In the genomic region with DNA sequence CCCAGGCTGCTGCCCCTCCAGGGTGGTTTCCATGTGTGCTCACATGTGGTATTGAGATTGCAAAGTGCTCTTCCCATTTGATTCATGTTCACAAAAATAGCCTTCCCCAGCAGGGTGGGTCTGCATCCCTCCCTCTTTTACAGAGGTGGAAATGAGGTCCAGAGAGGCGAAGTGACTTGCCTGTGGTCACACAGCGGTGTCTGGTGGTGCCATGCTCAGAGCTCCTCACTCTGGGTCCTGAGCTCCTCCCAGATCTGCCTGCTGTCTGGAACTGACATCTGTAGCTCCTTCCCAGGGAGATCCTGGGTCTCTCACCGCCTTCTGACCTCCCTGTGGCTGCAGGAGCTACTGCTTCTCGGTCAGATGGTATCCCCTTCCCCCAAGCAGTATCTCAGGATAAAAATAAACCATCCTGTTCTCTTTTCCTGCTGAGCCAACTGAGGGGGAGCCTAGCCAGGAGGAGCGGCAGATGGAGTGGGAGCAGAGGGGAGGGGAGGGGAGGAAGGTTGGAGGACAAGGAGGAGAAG, we compare ENCODE assay signal across 16 cellular contexts. TPM values are rescaled to one million over a fixed set of nuclear protein-coding genes. Genes with fewer than 3 reads are reported as not detected.
A peak's percentile ranks its signal among the peaks of the same experiment; 100 is the strongest.
DNase-seq lines count a peak whose midpoint lies in the region; ATAC-seq and TF ChIP-seq lines count a peak whose summit lies in the region.
"Had no signal": no experiment of that assay in that cellular context is flagged by ENCODE, and none has a peak within 500 bp of the region (broad histone marks: within the 10 kb centered on the region; RNA-seq: fewer than 3 reads in every experiment).

No MANE protein-coding gene starts in this region.

- H3K27me3 ChIP-seq in BLaER1 = no peaks in the 10 kb centered on the region
- H3K27me3 ChIP-seq in upper lobe of left lung = no peaks in the 10 kb centered on the region
- H3K27me3 ChIP-seq in PC-3 (ENCODE audit: low read length) = peaks cover 25% of the 10 kb centered on the region
- H3K27me3 ChIP-seq: pancreas had no signal

- DNase-seq in GM13976 (ENCODE audit: low spot score) (peak; percentile 48), NCI-H2171 treated with DMSO at 0.1 percent for 48 hours (lab: John Stamatoyannopoulos, UW) (peak; percentile 99), glutamatergic neuron (peak; percentile 60), upper lobe of left lung (no peak), PC-3 (no peak), OCI-M2 (lab: John Stamatoyannopoulos, UW; ENCODE audit: unreplicated experiment) (no peak)
- DNase-seq: activated naive CD4-positive, alpha-beta T cell treated with anti-CD3 and anti-CD28 coated beads, Interleukin-2, amount 10 ng/mL, durations not matched to agents 7 days and 5 days; BE2C; central memory CD4-positive, alpha-beta T cell; GM23248; mammary epithelial cell; PC-9; T-helper 9 cell had no signal

- H3K36me3 ChIP-seq in BLaER1 (peaks cover 21% of the 10 kb centered on the region; the same call in 1 of the 2 replicates), upper lobe of left lung (peaks cover 0 to 41% (median 6%) of the 10 kb centered on the region in 4 donors), PC-3 (ENCODE audit: low read depth, low read length) (no peaks in the 10 kb centered on the region)
- H3K36me3 ChIP-seq: BE2C, pancreas had no signal

- peak overlapping the region; percentile 39 for H3K4me2 ChIP-seq in BLaER1
- no peak overlapping the region for H3K4me2 ChIP-seq in PC-3 (ENCODE audit: low read length)
- H3K4me2 ChIP-seq: PC-9 had no signal

- TF ChIP-seq EP300 in upper lobe of left lung (IDR thresholded peaks at IDR 0.05) = no peak

- POLR2A ChIA-PET in PC-3 (lab: Charles Lee; ENCODE audit: unreplicated experiment) = no interaction called here

- in situ Hi-C loops in GM13976 (cut with MboI; ENCODE audit: low sequenced_read_pairs, unreplicated experiment) = loop anchor here (25.0 kb wide), 1 partner anchor 557 kb away; a partner anchor contains a TSS

- 35% methylated on average over 5 of the region's 5 CpGs for WGBS in upper lobe of left lung, 2 donors

- TF ChIP-seq CTCF in GM13976 (IDR thresholded peaks at IDR 0.05; ENCODE audit: borderline replicate concordance, control extremely low read depth, extremely low read depth, insufficient read depth, missing control alignments) (no peak), glutamatergic neuron (IDR thresholded peaks at IDR 0.05; ENCODE audit: partially characterized antibody, unreplicated experiment) (no peak), upper lobe of left lung (IDR thresholded peaks at IDR 0.05) (no peak), PC-3 (conservative IDR thresholded peaks at IDR 0.05; ENCODE audit: low read depth, low read length) (no peak)

- H3K27ac Mint-ChIP-seq in glutamatergic neuron (ENCODE audit: unreplicated experiment) = peak overlapping the region; percentile 83
- H3K27ac Mint-ChIP-seq: activated naive CD4-positive, alpha-beta T cell treated with anti-CD3 and anti-CD28 coated beads, Interleukin-2, amount 10 ng/mL, durations not matched to agents 7 days and 5 days had no signal

- peak overlapping the region; percentile 69 for H3K4me3 Mint-ChIP-seq in glutamatergic neuron (ENCODE audit: unreplicated experiment)
- H3K4me3 Mint-ChIP-seq: activated naive CD4-positive, alpha-beta T cell treated with anti-CD3 and anti-CD28 coated beads, Interleukin-2, amount 10 ng/mL, durations not matched to agents 7 days and 5 days had no signal

- peaks cover 8% of the 10 kb centered on the region for H3K27me3 Mint-ChIP-seq in glutamatergic neuron (ENCODE audit: unreplicated experiment)

- H3K9ac ChIP-seq in BLaER1 = no peak overlapping the region
- no peak overlapping the region for H3K9ac ChIP-seq in PC-3 (ENCODE audit: low read length)
- H3K9ac ChIP-seq: GM23248 had no signal

- no peak overlapping the region for H3K27ac ChIP-seq in BLaER1
- no peak overlapping the region for H3K27ac ChIP-seq in upper lobe of left lung
- no peak overlapping the region for H3K27ac ChIP-seq in PC-3 (ENCODE audit: low read length)
- H3K27ac ChIP-seq: GM23248, pancreas, PC-9 had no signal

- H3K9me3 Mint-ChIP-seq in glutamatergic neuron (ENCODE audit: unreplicated experiment) = peaks cover 1% of the 10 kb centered on the region
- H3K9me3 Mint-ChIP-seq: activated naive CD4-positive, alpha-beta T cell treated with anti-CD3 and anti-CD28 coated beads, Interleukin-2, amount 10 ng/mL, durations not matched to agents 7 days and 5 days had no signal

- no peaks in the 10 kb centered on the region for H3K79me2 ChIP-seq in PC-3 (ENCODE audit: low read length)

- peaks cover 44% of the 10 kb centered on the region for H3K4me1 ChIP-seq in BLaER1
- H3K4me1 ChIP-seq in upper lobe of left lung = peaks cover 0 to 9% (median 2%) of the 10 kb centered on the region in 4 donors
- peaks cover 23% of the 10 kb centered on the region for H3K4me1 ChIP-seq in PC-3 (ENCODE audit: insufficient read depth, low read length)
- H3K4me1 ChIP-seq: BE2C, pancreas had no signal

- H3F3A ChIP-seq in PC-3 (ENCODE audit: low read length, unreplicated experiment) = peaks cover 6% of the 10 kb centered on the region

- CTCF ChIA-PET in PC-3 (lab: Charles Lee) = interaction anchor here (0.5 to 1.0 kb wide), 2 partner anchors 103 to 144 kb away, joined by 3 read pairs; no protein-coding TSS in a partner anchor

- H3K4me3 ChIP-seq in BLaER1 (no peak overlapping the region), upper lobe of left lung (no peak overlapping the region), PC-3 (ENCODE audit: low read length) (no peak overlapping the region)
- H3K4me3 ChIP-seq: GM23248, pancreas, PC-9 had no signal

- H3K36me3 Mint-ChIP-seq in glutamatergic neuron (ENCODE audit: unreplicated experiment) = no peaks in the 10 kb centered on the region
- H3K36me3 Mint-ChIP-seq: activated naive CD4-positive, alpha-beta T cell treated with anti-CD3 and anti-CD28 coated beads, Interleukin-2, amount 10 ng/mL, durations not matched to agents 7 days and 5 days had no signal

- no peak for TF ChIP-seq POLR2A in upper lobe of left lung (IDR thresholded peaks at IDR 0.05)

- no peak for ATAC-seq in upper lobe of left lung (ENCODE audit: low FRiP score in 2 of 2)
- ATAC-seq in HG03175 (IDR thresholded peaks at IDR 0.05; ENCODE audit: unreplicated experiment) = no peak
- no peak for ATAC-seq in PC-3
- ATAC-seq: pancreas had no signal

- peaks cover 12% of the 10 kb centered on the region; the same call in 1 of the 2 replicates for H4K20me1 ChIP-seq in BLaER1
- H4K20me1 ChIP-seq in PC-3 (ENCODE audit: low read length) = no peaks in the 10 kb centered on the region

- intact Hi-C loops in PC-3 (cut with micrococcal nuclease) = loop anchor here (5.0 kb wide), 3 partner anchors 182 to 357 kb away; no protein-coding TSS in a partner anchor

- peaks cover 37% of the 10 kb centered on the region for H3K4me1 Mint-ChIP-seq in glutamatergic neuron (ENCODE audit: low read depth, unreplicated experiment)
- H3K4me1 Mint-ChIP-seq: activated naive CD4-positive, alpha-beta T cell treated with anti-CD3 and anti-CD28 coated beads, Interleukin-2, amount 10 ng/mL, durations not matched to agents 7 days and 5 days had no signal

- H3K9me2 ChIP-seq in PC-3 (replicated peaks; ENCODE audit: low read length) = no peaks in the 10 kb centered on the region

- H2AFZ ChIP-seq in PC-3 (ENCODE audit: low read length) = no peak overlapping the region
- H2AFZ ChIP-seq: GM23248, PC-9 had no signal

- no TSS peak for BruUV-seq in PC-3 (replicated peaks; lab: Mats Ljungman, UMichigan)

- H3K9me3 ChIP-seq in BLaER1 (no peaks in the 10 kb centered on the region), upper lobe of left lung (no peaks in the 10 kb centered on the region), PC-3 (ENCODE audit: low read length) (no peaks in the 10 kb centered on the region)
- H3K9me3 ChIP-seq: BE2C, pancreas had no signal

RNA-seq across cellular contexts. Expression of a gene that starts 11.9 kb away (rescaled TPM):
- total RNA-seq in glutamatergic neuron (ENCODE audit: unreplicated experiment) (1.2 TPM), upper lobe of left lung (10 to 100 TPM; 15.7 to 32.5 (median 25.8) TPM), PC-3 (2014; rRNA removed) (4.6 and 5.0 TPM in 2 replicates)

RNA-seq across cellular contexts. Expression of a gene that starts 40.3 kb away (rescaled TPM):
- total RNA-seq in glutamatergic neuron (ENCODE audit: unreplicated experiment) (42.9 TPM), upper lobe of left lung (10 to 100 TPM; 17.1 to 48.2 (median 30.2) TPM), PC-3 (2014; rRNA removed) (26.9 and 32.1 TPM in 2 replicates)

Comparison
In these comparisons a context has a peak if more than half of its experiments do, and no peak if none do; other contexts are left out.
1. DNase-seq: peak in GM13976 (single experiment), NCI-H2171 treated with DMSO at 0.1 percent for 48 hours (single experiment) and glutamatergic neuron (single experiment); none in upper lobe of left lung (0 of 2), PC-3 (single experiment) and OCI-M2 (single experiment).